ENCODE assay signal across 17 cellular contexts in genomic region chr11:68414457-68415221, GRCh38. TPM values are rescaled to one million over a fixed set of nuclear protein-coding genes. Genes with fewer than 3 reads are reported as not detected.
DNase-seq lines count a peak whose midpoint lies in the region; ATAC-seq and TF ChIP-seq lines count a peak whose summit lies in the region.
"Had no signal": no experiment of that assay in that cellular context is flagged by ENCODE, and none has a peak within 500 bp of the region (broad histone marks: within the 10 kb centered on the region; RNA-seq: fewer than 3 reads in every experiment).

No MANE protein-coding gene starts in this region.

- POLR2A ChIA-PET in RWPE1 (lab: Yijun Ruan, JAX; ENCODE audit: low non-redundant PET) = no interaction called here

- peak; percentile 82 for DNase-seq in NCI-H2029 (lab: John Stamatoyannopoulos, UW)
- DNase-seq in dermis blood vessel endothelial cell = peak; percentile 93
- DNase-seq in osteoblast (ENCODE audit: insufficient read length, low spot score, missing footprints) = peak; percentile 58
- DNase-seq in RWPE1 (ENCODE audit: low spot score) = no peak
- no peak for DNase-seq in NCI-H2196 (lab: John Stamatoyannopoulos, UW; ENCODE audit: unreplicated experiment)
- DNase-seq: ACHN; AML-193; CD4-positive, CD25-positive, alpha-beta regulatory T cell; H9; Kasumi-1; NCI-H1105 treated with DMSO at 0.1 percent for 48 hours; NCI-H187; NCI-H446; PC-3 had no signal

- H3K9me3 ChIP-seq in BLaER1 treated with 17β-estradiol and CSF1 and Interleukin-3, amounts not matched to agents 10 nM and 100 nM (replicated peaks in 1 of 11) = no peaks in the 10 kb centered on the region
- no peaks in the 10 kb centered on the region for H3K9me3 ChIP-seq in osteoblast (ENCODE audit: low read depth, low read length)

- H3K27ac ChIP-seq in BLaER1 treated with 17β-estradiol and CSF1 and Interleukin-3, amounts not matched to agents 10 nM and 100 nM = peak overlapping the region in 8 of 11 experiments; percentile 35 to 82 (median 65); a peak in 15 of 22 replicates
- no peak overlapping the region for H3K27ac ChIP-seq in osteoblast (ENCODE audit: low read depth, low read length)
- no peak overlapping the region for H3K27ac ChIP-seq in RWPE1
- H3K27ac ChIP-seq: SK-N-MC had no signal

- no peak overlapping the region for H3K4me3 ChIP-seq in BLaER1 treated with 17β-estradiol and CSF1 and Interleukin-3, amounts not matched to agents 10 nM and 100 nM
- H3K4me3 ChIP-seq in osteoblast (ENCODE audit: insufficient read depth, low read length) = no peak overlapping the region
- H3K4me3 ChIP-seq: SK-N-MC had no signal

- peaks cover 51 to 98% (median 94%) of the 10 kb centered on the region in 11 experiments for H3K36me3 ChIP-seq in BLaER1 treated with 17β-estradiol and CSF1 and Interleukin-3, amounts not matched to agents 10 nM and 100 nM
- H3K36me3 ChIP-seq in osteoblast (ENCODE audit: insufficient read depth, low read length) = peaks cover 26% of the 10 kb centered on the region

- H3K4me1 ChIP-seq in BLaER1 treated with 17β-estradiol and CSF1 and Interleukin-3, amounts not matched to agents 10 nM and 100 nM = peaks cover 12 to 49% (median 31%) of the 10 kb centered on the region in 10 experiments
- no peaks in the 10 kb centered on the region for H3K4me1 ChIP-seq in osteoblast (ENCODE audit: insufficient read depth, low read length)

- H2AFZ ChIP-seq in osteoblast (ENCODE audit: low read length) = no peak overlapping the region

- no peak for TF ChIP-seq CTCF in osteoblast (IDR thresholded peaks at IDR 0.05; ENCODE audit: extremely low read depth, low read depth, low read length)
- TF ChIP-seq CTCF in RWPE1 (conservative IDR thresholded peaks at IDR 0.05; ENCODE audit: low read depth) = no peak

- H3K79me2 ChIP-seq in osteoblast (ENCODE audit: insufficient read depth, low read length) = no peaks in the 10 kb centered on the region

- H3K27me3 ChIP-seq in BLaER1 treated with 17β-estradiol and CSF1 and Interleukin-3, amounts not matched to agents 10 nM and 100 nM = no peaks in the 10 kb centered on the region
- H3K27me3 ChIP-seq in osteoblast (ENCODE audit: insufficient read depth, low read length) = no peaks in the 10 kb centered on the region

- H4K20me1 ChIP-seq in BLaER1 treated with 17β-estradiol and CSF1 and Interleukin-3, amounts not matched to agents 10 nM and 100 nM = peaks cover 0 to 67% (median 15%) of the 10 kb centered on the region in 11 experiments; a peak in 12 of 22 replicates
- no peaks in the 10 kb centered on the region for H4K20me1 ChIP-seq in osteoblast (ENCODE audit: insufficient read depth, low read length)

- no peak for ATAC-seq in GM18907 (IDR thresholded peaks at IDR 0.05; ENCODE audit: unreplicated experiment)
- ATAC-seq: PC-3 had no signal

- peak overlapping the region in 8 of 11 experiments; percentile 26 to 71 (median 54); a peak in 12 of 22 replicates for H3K9ac ChIP-seq in BLaER1 treated with 17β-estradiol and CSF1 and Interleukin-3, amounts not matched to agents 10 nM and 100 nM

- H3K4me2 ChIP-seq in BLaER1 treated with 17β-estradiol and CSF1 and Interleukin-3, amounts not matched to agents 10 nM and 100 nM = peak overlapping the region; percentile 16 to 77 (median 67); a peak in 19 of 22 replicates
- no peak overlapping the region for H3K4me2 ChIP-seq in osteoblast (ENCODE audit: insufficient read depth, low read length)

- CTCF ChIA-PET in RWPE1 (lab: Yijun Ruan, JAX) = no interaction called here

RNA-seq across cellular contexts. Expression of gene PPP6R3, which starts 45.9 kb away (rescaled TPM):
- 171 and 175 TPM in 2 replicates for total RNA-seq in dermis blood vessel endothelial cell
- 131 and 151 TPM in 2 replicates for total RNA-seq in osteoblast

Comparison
In these comparisons a context has a peak if more than half of its experiments do, and no peak if none do; other contexts are left out.
1. H3K27ac ChIP-seq: peak in BLaER1 treated with 17β-estradiol and CSF1 and Interleukin-3, amounts not matched to agents 10 nM and 100 nM (8 of 11); none in osteoblast (single experiment) and RWPE1 (single experiment).
2. DNase-seq: peak in NCI-H2029 (single experiment), dermis blood vessel endothelial cell (single experiment) and osteoblast (single experiment); none in RWPE1 (single experiment) and NCI-H2196 (single experiment).